ENCODE assay signal across 13 cellular contexts in genomic region chr15:63967616-63968015, GRCh38.
DNase-seq lines count a peak whose midpoint lies in the region; ATAC-seq and TF ChIP-seq lines count a peak whose summit lies in the region.
"Had no signal": no experiment of that assay in that cellular context is flagged by ENCODE, and none has a peak within 500 bp of the region (broad histone marks: within the 10 kb centered on the region; RNA-seq: fewer than 3 reads in every experiment).

No MANE protein-coding gene starts in this region.

- H3K9me3 Mint-ChIP-seq in activated naive CD8-positive, alpha-beta T cell treated with anti-CD3 and anti-CD28 coated beads, Interleukin-2, amount 10 ng/mL, durations not matched to agents 7 days and 5 days, result peaks cover 4% of the 10 kb centered on the region
- peaks cover 6% of the 10 kb centered on the region for H3K9me3 Mint-ChIP-seq in activated naive CD8-positive, alpha-beta T cell treated with anti-CD3 and anti-CD28 coated beads for 36 hours

- peaks cover 31% of the 10 kb centered on the region for H3K4me1 Mint-ChIP-seq in activated naive CD8-positive, alpha-beta T cell treated with anti-CD3 and anti-CD28 coated beads, Interleukin-2, amount 10 ng/mL, durations not matched to agents 7 days and 5 days
- H3K4me1 Mint-ChIP-seq in activated naive CD8-positive, alpha-beta T cell treated with anti-CD3 and anti-CD28 coated beads for 36 hours, result peaks cover 29% of the 10 kb centered on the region

- H3K9ac ChIP-seq in colonic mucosa (ENCODE audit: low read depth in 2 of 2, low read length in 2 of 2), result peak overlapping the region in 1 of 2 donors; percentile 53

- H3K9me3 ChIP-seq in colonic mucosa (no peaks in the 10 kb centered on the region), lower lobe of right lung (no peaks in the 10 kb centered on the region), suprapubic skin (no peaks in the 10 kb centered on the region), WERI-Rb-1 (ENCODE audit: severe bottlenecking) (peaks cover 6% of the 10 kb centered on the region)

- H3K4me1 ChIP-seq in colonic mucosa, result peaks cover 13% of the 10 kb centered on the region
- peaks cover 48% of the 10 kb centered on the region for H3K4me1 ChIP-seq in lower lobe of right lung
- peaks cover 13% of the 10 kb centered on the region for H3K4me1 ChIP-seq in suprapubic skin

- H3K27me3 ChIP-seq in colonic mucosa (no peaks in the 10 kb centered on the region), lower lobe of right lung (ENCODE audit: low read depth) (no peaks in the 10 kb centered on the region), suprapubic skin (no peaks in the 10 kb centered on the region), WERI-Rb-1 (ENCODE audit: insufficient read depth, low read depth, severe bottlenecking) (no peaks in the 10 kb centered on the region)

- intact Hi-C loops in colonic mucosa (cut with DNase I) (no loop called here), lower lobe of right lung (cut with DNase I) (no loop called here)

- peak overlapping the region; percentile 63 for H3K27ac Mint-ChIP-seq in activated naive CD8-positive, alpha-beta T cell treated with anti-CD3 and anti-CD28 coated beads, Interleukin-2, amount 10 ng/mL, durations not matched to agents 7 days and 5 days
- no peak overlapping the region for H3K27ac Mint-ChIP-seq in activated naive CD8-positive, alpha-beta T cell treated with anti-CD3 and anti-CD28 coated beads for 36 hours
- H3K27ac Mint-ChIP-seq: CD14-positive monocyte had no signal

- no peaks in the 10 kb centered on the region for H3K36me3 ChIP-seq in colonic mucosa
- peaks cover 4% of the 10 kb centered on the region for H3K36me3 ChIP-seq in lower lobe of right lung
- H3K36me3 ChIP-seq in suprapubic skin, result peaks cover 5% of the 10 kb centered on the region
- no peaks in the 10 kb centered on the region for H3K36me3 ChIP-seq in WERI-Rb-1

- POLR2A ChIA-PET in activated naive CD8-positive, alpha-beta T cell treated with anti-CD3 and anti-CD28 coated beads, Interleukin-2, amount 10 ng/mL, durations not matched to agents 7 days and 5 days (lab: Charles Lee), result no interaction called here

- ATAC-seq in activated naive CD8-positive, alpha-beta T cell treated with anti-CD3 and anti-CD28 coated beads, Interleukin-2, amount 10 ng/mL, durations not matched to agents 7 days and 5 days (ENCODE audit: low read depth), result no peak
- ATAC-seq in lower lobe of right lung, result peak; percentile 74 to 87
- ATAC-seq in HG03159 (IDR thresholded peaks at IDR 0.05; ENCODE audit: unreplicated experiment), result no peak

- no peak for TF ChIP-seq CTCF in colonic mucosa (IDR thresholded peaks at IDR 0.05)
- TF ChIP-seq CTCF in lower lobe of right lung (IDR thresholded peaks at IDR 0.05), result no peak
- no peak for TF ChIP-seq CTCF in suprapubic skin (IDR thresholded peaks at IDR 0.05)
- no peak for TF ChIP-seq CTCF in WERI-Rb-1 (IDR thresholded peaks at IDR 0.05; ENCODE audit: low read depth, low read length)

- DNase-seq in activated naive CD8-positive, alpha-beta T cell treated with anti-CD3 and anti-CD28 coated beads, Interleukin-2, amount 10 ng/mL, durations not matched to agents 7 days and 5 days, result no peak
- no peak for DNase-seq in activated naive CD8-positive, alpha-beta T cell treated with anti-CD3 and anti-CD28 coated beads for 36 hours
- DNase-seq in colonic mucosa, result peak; percentile 14
- DNase-seq in lower lobe of right lung, result no peak
- DNase-seq in suprapubic skin (ENCODE audit: low spot score in 2 of 2), result no peak
- DNase-seq in WERI-Rb-1, result no peak
- DNase-seq in stimulated activated CD4-positive, alpha-beta T cell treated with anti-CD3 and anti-CD28 coated beads, Interleukin-4, amount 100 ng/mL, for 24 hours, result no peak
- DNase-seq: COR-L47, NCI-H1417, NCI-H2029, NCI-H510A had no signal

- TF ChIP-seq POLR2A in suprapubic skin (IDR thresholded peaks at IDR 0.05), result no peak

- no peak for TF ChIP-seq EP300 in suprapubic skin (IDR thresholded peaks at IDR 0.05)

- peaks cover 17% of the 10 kb centered on the region for H3K36me3 Mint-ChIP-seq in activated naive CD8-positive, alpha-beta T cell treated with anti-CD3 and anti-CD28 coated beads, Interleukin-2, amount 10 ng/mL, durations not matched to agents 7 days and 5 days
- no peaks in the 10 kb centered on the region for H3K36me3 Mint-ChIP-seq in activated naive CD8-positive, alpha-beta T cell treated with anti-CD3 and anti-CD28 coated beads for 36 hours

- H3K27ac ChIP-seq in colonic mucosa (peak overlapping the region; percentile 72), lower lobe of right lung (peak overlapping the region; percentile 77), suprapubic skin (peak overlapping the region; percentile 48), WERI-Rb-1 (no peak overlapping the region)

- peaks cover 3% of the 10 kb centered on the region for H3K27me3 Mint-ChIP-seq in activated naive CD8-positive, alpha-beta T cell treated with anti-CD3 and anti-CD28 coated beads, Interleukin-2, amount 10 ng/mL, durations not matched to agents 7 days and 5 days
- H3K27me3 Mint-ChIP-seq in activated naive CD8-positive, alpha-beta T cell treated with anti-CD3 and anti-CD28 coated beads for 36 hours, result no peaks in the 10 kb centered on the region

- H3K4me3 ChIP-seq in colonic mucosa, result no peak overlapping the region
- H3K4me3 ChIP-seq in lower lobe of right lung, result no peak overlapping the region
- H3K4me3 ChIP-seq in suprapubic skin, result no peak overlapping the region
- no peak overlapping the region for H3K4me3 ChIP-seq in WERI-Rb-1 (ENCODE audit: low read depth, low read length)

- H3K4me3 Mint-ChIP-seq in activated naive CD8-positive, alpha-beta T cell treated with anti-CD3 and anti-CD28 coated beads, Interleukin-2, amount 10 ng/mL, durations not matched to agents 7 days and 5 days, result no peak overlapping the region
- no peak overlapping the region for H3K4me3 Mint-ChIP-seq in activated naive CD8-positive, alpha-beta T cell treated with anti-CD3 and anti-CD28 coated beads for 36 hours
- H3K4me3 Mint-ChIP-seq: CD14-positive monocyte had no signal

- WGBS in suprapubic skin, result 96% methylated on average over 4 of the region's 4 CpGs

Comparison
In these comparisons a context has a peak if more than half of its experiments do, and no peak if none do; other contexts are left out.
1. ATAC-seq: peak in lower lobe of right lung (2 of 2); none in activated naive CD8-positive, alpha-beta T cell treated with anti-CD3 and anti-CD28 coated beads, Interleukin-2, amount 10 ng/mL, durations not matched to agents 7 days and 5 days (single experiment) and HG03159 (single experiment).